Comparison of ENCODE assay signal across 1 cellular context in the genomic region with DNA sequence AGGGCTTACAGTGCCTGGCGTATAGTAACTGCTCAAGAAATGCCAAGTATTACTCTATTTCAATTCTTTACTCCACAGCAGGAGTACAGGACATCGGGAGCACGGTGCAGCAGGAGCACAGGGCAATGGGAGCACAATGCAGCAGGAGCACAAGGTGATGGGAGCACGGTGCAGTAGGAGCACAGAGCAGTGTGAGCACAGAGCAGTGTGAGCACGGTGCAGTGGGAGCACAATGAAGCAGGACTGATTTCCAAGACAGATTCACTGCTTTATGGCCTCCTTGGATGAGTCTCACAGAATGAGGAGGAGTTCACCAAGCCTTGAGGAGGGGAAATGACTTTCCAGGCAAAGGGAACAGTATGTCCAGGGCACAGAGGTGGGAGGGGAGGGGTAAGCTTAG.
TF ChIP-seq lines count a peak whose summit lies in the region.

No MANE protein-coding gene starts in this region.

TF ChIP-seq in H1, 55 proteins besides CTCF, POLR2A, EP300 and RAD21:
- no peak for TF ChIP-seq BRCA1 (IDR thresholded peaks at IDR 0.05; ENCODE audit: low read depth, low read length)
- no peak for TF ChIP-seq CHD1 (IDR thresholded peaks at IDR 0.05; ENCODE audit: low read depth, low read length)
- TF ChIP-seq TAF7 (optimal IDR thresholded peaks at IDR 0.05; ENCODE audit: borderline replicate concordance, low read depth, low read length), result no peak
- TF ChIP-seq NRF1 (IDR thresholded peaks at IDR 0.05; ENCODE audit: low read depth, low read length), result no peak
TF ChIP-seq in H1: peak in this region for 0.
